ENCODE assay signal across 8 cellular contexts in the genomic region with DNA sequence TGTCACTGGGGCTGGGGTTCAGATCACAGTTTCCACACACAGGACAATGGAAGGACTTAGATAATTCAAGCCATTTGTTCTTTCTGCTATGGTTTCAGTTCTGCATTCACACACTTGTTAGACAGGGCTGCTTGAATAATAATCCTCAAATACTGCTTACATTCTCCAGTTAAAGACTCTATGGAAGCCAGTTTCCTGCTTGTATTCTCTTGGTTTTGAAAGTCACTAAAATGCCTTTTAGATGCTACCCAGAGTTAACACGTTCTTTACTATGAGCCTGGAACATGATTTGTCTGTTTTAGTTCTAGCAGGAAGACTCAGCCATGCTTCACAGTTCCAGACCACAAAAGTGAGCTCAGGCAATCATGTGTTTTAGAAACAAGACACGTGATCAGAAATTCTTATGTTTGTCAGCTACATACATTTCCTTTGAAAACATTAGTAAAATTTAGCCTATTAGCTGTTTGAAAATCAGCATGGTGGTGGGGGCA.
DNase-seq lines count a peak whose midpoint lies in the region; ATAC-seq and TF ChIP-seq lines count a peak whose summit lies in the region.

No MANE protein-coding gene starts in this region.

- WGBS in tibial nerve, 2 donors, result 48 to 50% methylated on average over 2 of the region's 2 CpGs

- no peak for TF ChIP-seq CTCF in tibial nerve (IDR thresholded peaks at IDR 0.05)

- H3K9me3 Mint-ChIP-seq in activated naive CD4-positive, alpha-beta T cell treated with anti-CD3 and anti-CD28 coated beads, Interleukin-2, amount 50 U/mL, for 72 hours, result no peaks in the 10 kb centered on the region

- ATAC-seq in activated naive CD4-positive, alpha-beta T cell treated with anti-CD3 and anti-CD28 coated beads, Interleukin-2, amount 50 U/mL, for 72 hours, result no peak
- ATAC-seq in HG03139 (IDR thresholded peaks at IDR 0.05; ENCODE audit: unreplicated experiment), result peak; percentile 91

- TF ChIP-seq POLR2A in tibial nerve (IDR thresholded peaks at IDR 0.05), result no peak

- H3K27ac ChIP-seq in tibial nerve, result no peak overlapping the region

- TF ChIP-seq EP300 in tibial nerve (IDR thresholded peaks at IDR 0.05), result no peak

- H3K36me3 Mint-ChIP-seq in activated naive CD4-positive, alpha-beta T cell treated with anti-CD3 and anti-CD28 coated beads, Interleukin-2, amount 50 U/mL, for 72 hours, result no peaks in the 10 kb centered on the region

- peak overlapping the region; percentile 19 to 55 for H3K27ac Mint-ChIP-seq in activated naive CD4-positive, alpha-beta T cell treated with anti-CD3 and anti-CD28 coated beads, Interleukin-2, amount 50 U/mL, for 72 hours

- H3K4me3 ChIP-seq in tibial nerve, result no peak overlapping the region

- no peaks in the 10 kb centered on the region for H3K27me3 ChIP-seq in tibial nerve

- no peak for DNase-seq in activated naive CD4-positive, alpha-beta T cell treated with anti-CD3 and anti-CD28 coated beads, Interleukin-2, amount 50 U/mL, for 72 hours (ENCODE audit: low spot score in 2 of 2)
- DNase-seq in activated naive CD4-positive, alpha-beta T cell treated with anti-CD3 and anti-CD28 coated beads, Interleukin-2, amount 50 U/mL, for 16 hours, result no peak
- DNase-seq in amniotic epithelial cell (ENCODE audit: low read depth) (peak; percentile 8), NCI-H2227 (lab: John Stamatoyannopoulos, UW; ENCODE audit: unreplicated experiment) (no peak), tibial nerve (ENCODE audit: low spot score in 2 of 2) (no peak)
- no peak for DNase-seq in stimulated activated CD4-positive, alpha-beta T cell treated with anti-CD3 and anti-CD28 coated beads, Interleukin-15, amount 100 ng/mL, for 24 hours
- DNase-seq in activated effector memory CD4-positive, alpha-beta T cell treated with Interleukin-2 at 50 U/mL for 16 hours, result no peak

- no peaks in the 10 kb centered on the region for H3K4me1 ChIP-seq in tibial nerve

- no peaks in the 10 kb centered on the region for H3K36me3 ChIP-seq in tibial nerve

- H3K9me3 ChIP-seq in tibial nerve, result no peaks in the 10 kb centered on the region
